Comparison of ENCODE assay signal across 10 cellular contexts in genomic region chr18:77123313-77124231, GRCh38. TPM values are rescaled to one million over a fixed set of nuclear protein-coding genes. Genes with fewer than 3 reads are reported as not detected.
DNase-seq lines count a peak whose midpoint lies in the region; ATAC-seq and TF ChIP-seq lines count a peak whose summit lies in the region.
"Had no signal": no experiment of that assay in that cellular context is flagged by ENCODE, and none has a peak within 500 bp of the region (broad histone marks: within the 10 kb centered on the region; RNA-seq: fewer than 3 reads in every experiment).

No MANE protein-coding gene starts in this region.

- H3K36me3 Mint-ChIP-seq in activated naive CD4-positive, alpha-beta T cell treated with anti-CD3 and anti-CD28 coated beads, Interleukin-2, amount 50 U/mL, for 24 hours = peaks cover 13% of the 10 kb centered on the region

- peaks cover 88% of the 10 kb centered on the region for H3K4me1 ChIP-seq in Loucy (ENCODE audit: insufficient read depth, low read length, poor library complexity, severe bottlenecking)
- no peaks in the 10 kb centered on the region for H3K4me1 ChIP-seq in neuronal stem cell (ENCODE audit: control insufficient read depth in 2 of 2, insufficient read depth in 1 of 2, low read depth in 1 of 2, low read length in 2 of 2)

- H2BK5ac ChIP-seq in neuronal stem cell (ENCODE audit: low read length) = no peak overlapping the region

- H3K9me3 Mint-ChIP-seq in activated naive CD4-positive, alpha-beta T cell treated with anti-CD3 and anti-CD28 coated beads, Interleukin-2, amount 50 U/mL, for 24 hours = no peaks in the 10 kb centered on the region

- DNase-seq in GM12864 (ENCODE audit: low read depth) (no peak), neuronal stem cell (ENCODE audit: low spot score) (no peak), AG08395 (ENCODE audit: low spot score) (no peak), NCI-H2196 treated with DMSO at 0.1 percent for 48 hours (lab: John Stamatoyannopoulos, UW; ENCODE audit: unreplicated experiment) (no peak)
- DNase-seq: NCI-H2081 treated with DMSO at 0.1 percent for 48 hours, nephron progenitor cell had no signal

- no peak for ATAC-seq in GM19397 (IDR thresholded peaks at IDR 0.05; ENCODE audit: unreplicated experiment)
- no peak for ATAC-seq in HG03039 (IDR thresholded peaks at IDR 0.05; ENCODE audit: unreplicated experiment)

- H3K4ac ChIP-seq in neuronal stem cell (ENCODE audit: low read length) = no peak overlapping the region

- H2BK120ac ChIP-seq in neuronal stem cell (ENCODE audit: low read depth, low read length) = no peak overlapping the region

- peak overlapping the region; percentile 33 for H3K4me3 ChIP-seq in GM12864 (ENCODE audit: low read depth, low read length)
- H3K4me3 ChIP-seq in Loucy (ENCODE audit: low read length, poor library complexity, severe bottlenecking) = peak overlapping the region; percentile 58
- H3K4me3 ChIP-seq in neuronal stem cell (ENCODE audit: low read length in 2 of 2) = no peak overlapping the region

- H4K8ac ChIP-seq in neuronal stem cell (ENCODE audit: low read depth, low read length) = no peak overlapping the region

- H3K27ac ChIP-seq in neuronal stem cell (replicated peaks; ENCODE audit: low read length) = no peak overlapping the region

- H3F3A ChIP-seq in Loucy (ENCODE audit: low read depth) = peaks cover 19% of the 10 kb centered on the region

- no peak overlapping the region for H2BK12ac ChIP-seq in neuronal stem cell (ENCODE audit: low read length)

- H2BK15ac ChIP-seq in neuronal stem cell (ENCODE audit: low read length) = no peak overlapping the region

- WGBS in neuronal stem cell (ENCODE audit: extremely low coverage in 2 of 2, insufficient read length in 2 of 2, insufficient replicate concordance in 1 of 2), 2 donors = no CpG with 5 or more reads among the region's 14 CpGs

- peak overlapping the region; percentile 11 for H3K18ac ChIP-seq in neuronal stem cell (ENCODE audit: low read length)

- H3K9me2 ChIP-seq in Loucy (replicated peaks; ENCODE audit: low read depth, low read length) = no peaks in the 10 kb centered on the region

- peak overlapping the region; percentile 78 for H3K4me2 ChIP-seq in Loucy (ENCODE audit: low read depth, low read length, poor library complexity, severe bottlenecking)
- H3K4me2 ChIP-seq in neuronal stem cell (ENCODE audit: insufficient read depth, low read length, poor library complexity, severe bottlenecking) = no peak overlapping the region

- H4K20me1 ChIP-seq in Loucy (ENCODE audit: insufficient read depth, low read length, poor library complexity, severe bottlenecking) = no peaks in the 10 kb centered on the region

- no peaks in the 10 kb centered on the region for H3K9me3 ChIP-seq in Loucy (ENCODE audit: insufficient read depth, low read depth, low read length)
- peaks cover 0 to 4% of the 10 kb centered on the region in 2 donors for H3K9me3 ChIP-seq in neuronal stem cell (replicated peaks in 1 of 2; ENCODE audit: control insufficient read depth in 2 of 2, insufficient read depth in 1 of 2, low read depth in 1 of 2, low read length in 2 of 2)

- H3K9ac ChIP-seq in Loucy (ENCODE audit: low read depth, low read length, poor library complexity, severe bottlenecking) = peak overlapping the region; percentile 86
- peak overlapping the region; percentile 64 for H3K9ac ChIP-seq in neuronal stem cell (ENCODE audit: low read depth, low read length, poor library complexity)

- no peak for TF ChIP-seq CTCF in GM12864 (IDR thresholded peaks at IDR 0.05; ENCODE audit: low read depth, low read length, missing control alignments)
- TF ChIP-seq CTCF in Loucy (conservative IDR thresholded peaks at IDR 0.05; ENCODE audit: low read length) = no peak

- H3K23ac ChIP-seq in neuronal stem cell (ENCODE audit: low read depth, low read length, poor library complexity) = no peak overlapping the region

- H3K79me2 ChIP-seq in Loucy (ENCODE audit: insufficient read depth, low read length) = peaks cover 40% of the 10 kb centered on the region

- peak overlapping the region; percentile 76 for H3K27ac Mint-ChIP-seq in activated naive CD4-positive, alpha-beta T cell treated with anti-CD3 and anti-CD28 coated beads, Interleukin-2, amount 50 U/mL, for 24 hours
- H3K27ac Mint-ChIP-seq: nephron progenitor cell had no signal

- no peak overlapping the region for H3K14ac ChIP-seq in neuronal stem cell (ENCODE audit: low read length)

- H4K91ac ChIP-seq in neuronal stem cell (ENCODE audit: low read depth, low read length, poor library complexity) = no peak overlapping the region

- H3K4me3 Mint-ChIP-seq in activated naive CD4-positive, alpha-beta T cell treated with anti-CD3 and anti-CD28 coated beads, Interleukin-2, amount 50 U/mL, for 24 hours = peak overlapping the region; percentile 87
- H3K4me3 Mint-ChIP-seq: nephron progenitor cell had no signal

- H3K79me1 ChIP-seq in neuronal stem cell (ENCODE audit: low read depth, low read length) = no peaks in the 10 kb centered on the region

- H3K36me3 ChIP-seq in Loucy (ENCODE audit: insufficient read depth, low read length) (no peaks in the 10 kb centered on the region), neuronal stem cell (replicated peaks in 1 of 2; ENCODE audit: control insufficient read depth in 2 of 2, insufficient read depth in 2 of 2, low read length in 2 of 2) (no peaks in the 10 kb centered on the region)

- H3K4me1 Mint-ChIP-seq in activated naive CD4-positive, alpha-beta T cell treated with anti-CD3 and anti-CD28 coated beads, Interleukin-2, amount 50 U/mL, for 24 hours = peaks cover 99% of the 10 kb centered on the region

- H2AK5ac ChIP-seq in neuronal stem cell (ENCODE audit: low read depth, low read length) = no peak overlapping the region

- no peaks in the 10 kb centered on the region for H3K27me3 ChIP-seq in Loucy (ENCODE audit: insufficient read depth, low read length, poor library complexity, severe bottlenecking)
- peaks cover 0 to 12% (median 0%) of the 10 kb centered on the region in 3 experiments for H3K27me3 ChIP-seq in neuronal stem cell (ENCODE audit: control insufficient read depth in 3 of 3, insufficient read depth in 3 of 3, low read depth in 1 of 3, low read length in 3 of 3)

- H3K27me3 Mint-ChIP-seq in activated naive CD4-positive, alpha-beta T cell treated with anti-CD3 and anti-CD28 coated beads, Interleukin-2, amount 50 U/mL, for 24 hours = no peaks in the 10 kb centered on the region

- H2AFZ ChIP-seq in Loucy (ENCODE audit: low read length) (no peak overlapping the region), neuronal stem cell (ENCODE audit: low read length) (no peak overlapping the region)

RNA-seq across cellular contexts. Expression of gene MBP, which starts 9.0 kb away (rescaled TPM):
- polyA plus RNA-seq in neuronal stem cell (2013, experiment 1 of 2) = 1.5 TPM
- 1.4 TPM for polyA plus RNA-seq in neuronal stem cell (2013, experiment 2 of 2)

Comparison
In these comparisons a context has a peak if more than half of its experiments do, and no peak if none do; other contexts are left out.
1. H3K4me3 ChIP-seq: peak in GM12864 (single experiment) and Loucy (single experiment); none in neuronal stem cell (0 of 2).